Comparison of ENCODE assay signal across 8 cellular contexts in genomic region chr9:40991741-40992471, GRCh38.
A peak's percentile ranks its signal among the peaks of the same experiment; 100 is the strongest.
DNase-seq lines count a peak whose midpoint lies in the region; ATAC-seq, FAIRE-seq and TF ChIP-seq lines count a peak whose summit lies in the region.
"Not testable (repeated sequence)": the region's sequence is repeated elsewhere in the genome, so short reads cannot be mapped to it uniquely, and the experiment has no call there.

No MANE protein-coding gene starts in this region.

- H3K9me3 Mint-ChIP-seq in WTC11: peaks cover 38% of the 10 kb centered on the region
- H3K9me3 Mint-ChIP-seq in stimulated activated naive CD8-positive, alpha-beta T cell treated with anti-CD3 and anti-CD28 coated beads, Interleukin-15, amount 100 ng/mL, for 72 hours: not testable (repeated sequence)

- intact Hi-C loops in right cardiac atrium (cut with DNase I); pancreas (cut with DNase I): not testable (repeated sequence)

- H3K4me1 ChIP-seq in right cardiac atrium (ENCODE audit: control insufficient read depth, insufficient read depth, low read length): not testable (repeated sequence)
- H3K4me1 ChIP-seq in pancreas: peaks cover 0 to 15% (median 4%) of the 10 kb centered on the region in 3 donors

- peak overlapping the region; percentile 93 for H3K27ac ChIP-seq in right cardiac atrium (ENCODE audit: low read length)
- H3K27ac ChIP-seq in pancreas: peak overlapping the region; percentile 79 to 97 (median 82)

- TF ChIP-seq CTCF in WTC11 (IDR thresholded peaks at IDR 0.05) (peak; percentile 47; the same call in 1 of the 2 replicates), pancreas (IDR thresholded peaks at IDR 0.05) (peak; percentile 89 to 98 (median 98))

- POLR2A ChIA-PET in WTC11 (lab: Charles Lee): not testable (repeated sequence)

- CTCF ChIA-PET in WTC11 (lab: Charles Lee): not testable (repeated sequence)

- not testable (repeated sequence) for FAIRE-seq in pancreas (lab: Jason Lieb, UNC)

- H3K36me3 Mint-ChIP-seq in WTC11: peaks cover 53% of the 10 kb centered on the region

- H3K9me3 ChIP-seq in right cardiac atrium (ENCODE audit: control insufficient read depth, low read length); pancreas: not testable (repeated sequence)

- H3K27ac Mint-ChIP-seq in WTC11: peak overlapping the region; percentile 93; the same call in 1 of the 2 replicates
- H3K27ac Mint-ChIP-seq in stimulated activated naive CD8-positive, alpha-beta T cell treated with anti-CD3 and anti-CD28 coated beads, Interleukin-15, amount 100 ng/mL, for 72 hours: not testable (repeated sequence)

- not testable (repeated sequence) for H3K4me3 Mint-ChIP-seq in WTC11; stimulated activated naive CD8-positive, alpha-beta T cell treated with anti-CD3 and anti-CD28 coated beads, Interleukin-15, amount 100 ng/mL, for 72 hours

- ATAC-seq in GM21528 (IDR thresholded peaks at IDR 0.05; ENCODE audit: low FRiP score, unreplicated experiment): peak; percentile 100
- peak; percentile 99 for ATAC-seq in HG03575 (IDR thresholded peaks at IDR 0.05; ENCODE audit: extremely low read depth, insufficient number of reproducible peaks, low FRiP score, unreplicated experiment)
- peak; percentile 100 for ATAC-seq in WTC11
- peak; percentile 100 for ATAC-seq in right cardiac atrium
- ATAC-seq in pancreas: peak; percentile 99 to 100 (median 100)
- peak; percentile 99 for ATAC-seq in stimulated activated naive CD8-positive, alpha-beta T cell treated with anti-CD3 and anti-CD28 coated beads, Interleukin-15, amount 100 ng/mL, for 72 hours

- H3K27me3 Mint-ChIP-seq in WTC11 (ENCODE audit: low read depth): peaks cover 24% of the 10 kb centered on the region
- not testable (repeated sequence) for H3K27me3 Mint-ChIP-seq in stimulated activated naive CD8-positive, alpha-beta T cell treated with anti-CD3 and anti-CD28 coated beads, Interleukin-15, amount 100 ng/mL, for 72 hours

- peak overlapping the region; percentile 62 for H3K4me3 ChIP-seq in right cardiac atrium (ENCODE audit: low read length)
- peak overlapping the region; percentile 64 to 100 (median 84) for H3K4me3 ChIP-seq in pancreas

- H3K27me3 ChIP-seq in right cardiac atrium (ENCODE audit: control insufficient read depth, insufficient read depth); pancreas: not testable (repeated sequence)

- not testable (repeated sequence) for H3K4me1 Mint-ChIP-seq in WTC11
- H3K4me1 Mint-ChIP-seq in stimulated activated naive CD8-positive, alpha-beta T cell treated with anti-CD3 and anti-CD28 coated beads, Interleukin-15, amount 100 ng/mL, for 72 hours: peaks cover 20% of the 10 kb centered on the region

- WGBS in right cardiac atrium: 12% methylated on average over 54 of the region's 54 CpGs
- 9 to 10% methylated on average over 54 of the region's 54 CpGs for WGBS in pancreas, 2 donors

- H3K36me3 ChIP-seq in pancreas: not testable (repeated sequence)

- DNase-seq in ELR (ENCODE audit: low read depth) (peak; percentile 98), WTC11 (ENCODE audit: low spot score) (peak; percentile 86), brain pericyte (ENCODE audit: low read depth, low spot score) (peak; percentile 94), right cardiac atrium (peak; percentile 96 to 99 (median 98)), pancreas (peak; percentile 95 to 99 (median 98))
- DNase-seq in stimulated activated naive CD8-positive, alpha-beta T cell treated with anti-CD3 and anti-CD28 coated beads, Interleukin-15, amount 100 ng/mL, for 72 hours: peak; percentile 99

TF ChIP-seq in WTC11, 78 proteins besides CTCF, POLR2A, EP300 and RAD21:
- TF ChIP-seq IRF1 (CRISPR knock-in tag; IDR thresholded peaks at IDR 0.05) (peak; percentile 36; the same call in 1 of the 2 replicates), HMGXB4 (CRISPR knock-in tag; IDR thresholded peaks at IDR 0.05) (peak; percentile 79; the same call in 1 of the 2 replicates), MAX (CRISPR knock-in tag; IDR thresholded peaks at IDR 0.05) (peak; percentile 60; the same call in 1 of the 2 replicates), TEAD1 (CRISPR knock-in tag; IDR thresholded peaks at IDR 0.05) (0 out of 2 replicates have a peak, but pooled peaks have one; percentile 26), FOXP1 (CRISPR knock-in tag; IDR thresholded peaks at IDR 0.05; ENCODE audit: borderline replicate concordance) (0 out of 2 replicates have a peak, but pooled peaks have one; percentile 33), NR1H2 (CRISPR knock-in tag; IDR thresholded peaks at IDR 0.05) (0 out of 2 replicates have a peak, but pooled peaks have one; percentile 44), MYBL2 (CRISPR knock-in tag; IDR thresholded peaks at IDR 0.05) (0 out of 2 replicates have a peak, but pooled peaks have one; percentile 36), GABPB1 (CRISPR knock-in tag; IDR thresholded peaks at IDR 0.05) (peak; percentile 75), SP1 (CRISPR knock-in tag; conservative IDR thresholded peaks at IDR 0.05) (peak; percentile 63), FOXK1 (CRISPR knock-in tag; IDR thresholded peaks at IDR 0.05) (peak; percentile 85)

Comparison
In these comparisons a context has a peak if more than half of its experiments do, and no peak if none do; other contexts are left out.
1. Peak in every context shown above with its lines: DNase-seq, ATAC-seq, H3K4me3 ChIP-seq and H3K27ac ChIP-seq.